In genomic region chr11:102254047-102254446, GRCh38 we compare ENCODE assay signal across 12 cellular contexts.
DNase-seq lines count a peak whose midpoint lies in the region; ATAC-seq, FAIRE-seq and TF ChIP-seq lines count a peak whose summit lies in the region.
"Had no signal": no experiment of that assay in that cellular context is flagged by ENCODE, and none has a peak within 500 bp of the region (broad histone marks: within the 10 kb centered on the region; RNA-seq: fewer than 3 reads in every experiment).

No MANE protein-coding gene starts in this region.

- no peaks in the 10 kb centered on the region for H3K36me3 Mint-ChIP-seq in activated T-cell treated with anti-CD3 and anti-CD28 coated beads, Interleukin-2, amount 50 U/mL, for 72 hours (ENCODE audit: insufficient read depth in 2 of 2)
- H3K36me3 Mint-ChIP-seq: activated naive CD4-positive, alpha-beta T cell treated with anti-CD3 and anti-CD28 coated beads, Interleukin-2, amount 10 ng/mL, durations not matched to agents 7 days and 5 days had no signal

- no peaks in the 10 kb centered on the region for H3K27me3 ChIP-seq in DND-41 (ENCODE audit: insufficient read depth, low read length, poor library complexity)
- H3K27me3 ChIP-seq in GM12878 (replicated peaks in 1 of 2; ENCODE audit: control insufficient read depth in 2 of 2, insufficient read depth in 2 of 2, low read length in 1 of 2), result no peaks in the 10 kb centered on the region
- no peaks in the 10 kb centered on the region for H3K27me3 ChIP-seq in mesendoderm (ENCODE audit: insufficient read depth, low read length, poor library complexity)
- no peaks in the 10 kb centered on the region for H3K27me3 ChIP-seq in tibial nerve
- H3K27me3 ChIP-seq in esophagus muscularis mucosa, result no peaks in the 10 kb centered on the region

- no peak for TF ChIP-seq RAD21 in GM12878 (IDR thresholded peaks at IDR 0.05; ENCODE audit: insufficient read depth, low read depth, low read length)

- TF ChIP-seq EP300 in GM12878 (IDR thresholded peaks at IDR 0.05; ENCODE audit: borderline replicate concordance in 1 of 2, control insufficient read depth in 1 of 2, low read depth in 2 of 2, low read length in 2 of 2) (no peak), tibial nerve (IDR thresholded peaks at IDR 0.05) (no peak), esophagus muscularis mucosa (IDR thresholded peaks at IDR 0.05) (no peak)

- H3K18ac ChIP-seq in mesendoderm (ENCODE audit: low read length), result no peak overlapping the region

- H2AFZ ChIP-seq in DND-41 (ENCODE audit: low read depth, low read length), result no peak overlapping the region
- H2AFZ ChIP-seq in GM12878 (ENCODE audit: control insufficient read depth, low read depth, low read length), result no peak overlapping the region

- no peaks in the 10 kb centered on the region for H3K79me1 ChIP-seq in mesendoderm (ENCODE audit: low read length)

- CTCF ChIA-PET in GM12878 (lab: Yijun Ruan, JAX), result interaction anchor here (0.7 to 0.9 kb wide), 3 partner anchors 10 to 253 kb away, joined by 3 read pairs; no protein-coding TSS in a partner anchor

- H4K20me1 ChIP-seq in DND-41 (ENCODE audit: insufficient read depth, low read length), result no peaks in the 10 kb centered on the region
- H4K20me1 ChIP-seq in GM12878 (ENCODE audit: control insufficient read depth, insufficient read depth), result no peaks in the 10 kb centered on the region

- BruUV-seq in GM12878 (replicated peaks; lab: Mats Ljungman, UMichigan), result no TSS peak

- H3K36me3 ChIP-seq in DND-41 (ENCODE audit: insufficient read depth, low read length) (no peaks in the 10 kb centered on the region), GM12878 (ENCODE audit: control insufficient read depth in 2 of 2, insufficient read depth in 2 of 2, low read length in 1 of 2) (no peaks in the 10 kb centered on the region), mesendoderm (ENCODE audit: control insufficient read depth, insufficient read depth, low read length) (no peaks in the 10 kb centered on the region), tibial nerve (no peaks in the 10 kb centered on the region), esophagus muscularis mucosa (no peaks in the 10 kb centered on the region)

- H3K9ac ChIP-seq in DND-41 (ENCODE audit: low read depth, low read length), result no peak overlapping the region
- no peak overlapping the region for H3K9ac ChIP-seq in GM12878 (ENCODE audit: control insufficient read depth, insufficient read depth, low read length)
- H3K9ac ChIP-seq in mesendoderm (ENCODE audit: low read length), result no peak overlapping the region

- no peaks in the 10 kb centered on the region for H3K9me3 Mint-ChIP-seq in activated T-cell treated with anti-CD3 and anti-CD28 coated beads, Interleukin-2, amount 50 U/mL, for 72 hours
- H3K9me3 Mint-ChIP-seq: activated naive CD4-positive, alpha-beta T cell treated with anti-CD3 and anti-CD28 coated beads, Interleukin-2, amount 10 ng/mL, durations not matched to agents 7 days and 5 days had no signal

- H2AK5ac ChIP-seq in mesendoderm (ENCODE audit: low read length), result no peak overlapping the region

- TF ChIP-seq POLR2A in GM12878 (IDR thresholded peaks at IDR 0.05; ENCODE audit: low read depth, low read length), result no peak
- no peak for TF ChIP-seq POLR2A in tibial nerve (IDR thresholded peaks at IDR 0.05)
- TF ChIP-seq POLR2A in esophagus muscularis mucosa (IDR thresholded peaks at IDR 0.05; ENCODE audit: low read depth), result no peak

- FAIRE-seq in GM12878 (lab: Jason Lieb, UNC), result no peak

- H3K4me1 Mint-ChIP-seq in activated T-cell treated with anti-CD3 and anti-CD28 coated beads, Interleukin-2, amount 50 U/mL, for 72 hours (ENCODE audit: low read depth), result no peaks in the 10 kb centered on the region
- H3K4me1 Mint-ChIP-seq: activated naive CD4-positive, alpha-beta T cell treated with anti-CD3 and anti-CD28 coated beads, Interleukin-2, amount 10 ng/mL, durations not matched to agents 7 days and 5 days had no signal

- POLR2A ChIA-PET in GM12878 (lab: Charles Lee), result no interaction called here

- no peaks in the 10 kb centered on the region for H3K27me3 Mint-ChIP-seq in activated T-cell treated with anti-CD3 and anti-CD28 coated beads, Interleukin-2, amount 50 U/mL, for 72 hours (ENCODE audit: low read depth)

- H3K27ac ChIP-seq in DND-41 (ENCODE audit: low read length) (no peak overlapping the region), GM12878 (ENCODE audit: control insufficient read depth, insufficient read depth) (no peak overlapping the region), mesendoderm (ENCODE audit: low read depth, low read length) (no peak overlapping the region), tibial nerve (peak overlapping the region in 2 of 4 donors; percentile 76 to 77), esophagus muscularis mucosa (replicated peaks in 1 of 4) (no peak overlapping the region)

- SMC1A ChIA-PET in GM12878 (lab: Charles Lee; ENCODE audit: uncharacterized antibody, unreplicated experiment), result interaction anchor here (1.5 kb wide), 1 partner anchor 14 kb away, joined by 6 read pairs; no protein-coding TSS in a partner anchor

- no peak overlapping the region for H4K8ac ChIP-seq in mesendoderm (ENCODE audit: low read depth, low read length)

- in situ Hi-C loops in GM12878 (cut with MboI), result no loop called here

- DNase-seq in DND-41, result no peak
- peak; percentile 32 for DNase-seq in HT-29 (ENCODE audit: low spot score)
- no peak for DNase-seq in GM12878 (ENCODE audit: low read depth, low spot score)
- DNase-seq in mesendoderm, result peak; percentile 73
- DNase-seq in T-helper 2 cell, result no peak
- DNase-seq in tibial nerve (ENCODE audit: low spot score in 2 of 2), result no peak
- DNase-seq in activated T-cell treated with anti-CD3 and anti-CD28 coated beads, Interleukin-2, amount 50 U/mL, for 72 hours, result no peak
- DNase-seq in esophagus muscularis mucosa (ENCODE audit: extremely low spot score), result no peak
- DNase-seq: activated naive CD4-positive, alpha-beta T cell treated with anti-CD3 and anti-CD28 coated beads, Interleukin-2, amount 10 ng/mL, durations not matched to agents 7 days and 5 days; effector CD8-positive, alpha-beta T cell; NCI-H1417 treated with DMSO at 0.1 percent for 48 hours had no signal

- H3K4me2 ChIP-seq in DND-41 (ENCODE audit: insufficient read depth, low read length), result no peak overlapping the region
- no peak overlapping the region for H3K4me2 ChIP-seq in GM12878 (ENCODE audit: control insufficient read depth, insufficient read depth)
- no peak overlapping the region for H3K4me2 ChIP-seq in mesendoderm (ENCODE audit: low read length)

- no peak overlapping the region for H2BK120ac ChIP-seq in mesendoderm (ENCODE audit: low read depth, low read length)

- RAD21 ChIA-PET in GM12878 (lab: Charles Lee; ENCODE audit: unreplicated experiment), result no interaction called here

- H2BK15ac ChIP-seq in mesendoderm (replicated peaks; ENCODE audit: low read depth), result no peak overlapping the region

- TF ChIP-seq CTCF in DND-41 (IDR thresholded peaks at IDR 0.05; ENCODE audit: borderline replicate concordance, extremely low read depth, low read length, poor library complexity, severe bottlenecking) (peak; percentile 51), GM12878 (IDR thresholded peaks at IDR 0.05 in 2 of 3, conservative IDR thresholded peaks at IDR 0.05 in 1 of 3; ENCODE audit: control insufficient read depth in 2 of 3, extremely low read depth in 1 of 3, insufficient read depth in 1 of 3, low read depth in 3 of 3, low read length in 3 of 3) (peak; percentile 17 to 31 (median 28); a peak in 3 of 6 replicates), tibial nerve (IDR thresholded peaks at IDR 0.05) (no peak), esophagus muscularis mucosa (IDR thresholded peaks at IDR 0.05) (peak in 1 of 3 experiments; percentile 31)

- 82% methylated on average over 5 of the region's 5 CpGs for WGBS in GM12878 (ENCODE audit: insufficient coverage, insufficient replicate concordance, low lambda C conversion rate, missing lambda C conversion rate)
- no CpG with 5 or more reads among the region's 5 CpGs for WGBS in mesendoderm (ENCODE audit: extremely low coverage, insufficient coverage, low lambda C conversion rate)
- 90 to 94% methylated on average over 5 of the region's 5 CpGs for WGBS in tibial nerve, 2 donors
- 84% methylated on average over 5 of the region's 5 CpGs for WGBS in esophagus muscularis mucosa

- H3K4me3 Mint-ChIP-seq in activated T-cell treated with anti-CD3 and anti-CD28 coated beads, Interleukin-2, amount 50 U/mL, for 72 hours, result no peak overlapping the region
- H3K4me3 Mint-ChIP-seq: activated naive CD4-positive, alpha-beta T cell treated with anti-CD3 and anti-CD28 coated beads, Interleukin-2, amount 10 ng/mL, durations not matched to agents 7 days and 5 days had no signal

- no peak overlapping the region for H3K56ac ChIP-seq in mesendoderm (ENCODE audit: low read length)

- no peak overlapping the region for H3K23ac ChIP-seq in mesendoderm (ENCODE audit: low read length)

- H3K9me3 ChIP-seq in DND-41 (ENCODE audit: insufficient read depth, low read length, severe bottlenecking) (no peaks in the 10 kb centered on the region), GM12878 (replicated peaks; ENCODE audit: control insufficient read depth, insufficient read depth, low read length) (no peaks in the 10 kb centered on the region), tibial nerve (no peaks in the 10 kb centered on the region), esophagus muscularis mucosa (no peaks in the 10 kb centered on the region)

- no peaks in the 10 kb centered on the region for H3K79me2 ChIP-seq in DND-41 (ENCODE audit: insufficient read depth, low read length)
- no peaks in the 10 kb centered on the region for H3K79me2 ChIP-seq in GM12878 (ENCODE audit: control insufficient read depth, insufficient read depth, low read length)
- no peaks in the 10 kb centered on the region for H3K79me2 ChIP-seq in mesendoderm (ENCODE audit: control insufficient read depth, insufficient read depth, low read length)

- H4K5ac ChIP-seq in mesendoderm (ENCODE audit: low read length), result no peak overlapping the region

- intact Hi-C loops in GM12878 (cut with micrococcal nuclease; ENCODE audit: unreplicated experiment), result no loop called here
- intact Hi-C loops in esophagus muscularis mucosa (cut with DNase I), result no loop called here

- H3K4me3 ChIP-seq in DND-41 (ENCODE audit: low read depth in 1 of 2, low read length in 2 of 2), result no peak overlapping the region
- no peak overlapping the region for H3K4me3 ChIP-seq in GM12878
- no peak overlapping the region for H3K4me3 ChIP-seq in mesendoderm (ENCODE audit: low read length)
- H3K4me3 ChIP-seq in tibial nerve, result no peak overlapping the region
- H3K4me3 ChIP-seq in esophagus muscularis mucosa, result no peak overlapping the region

- ATAC-seq in DND-41 (ENCODE audit: insufficient read depth, low read depth) (no peak), GM12878 (0 out of 3 replicates have a peak, but pooled peaks have one; percentile 21)
- ATAC-seq in activated T-cell treated with anti-CD3 and anti-CD28 coated beads, Interleukin-2, amount 50 U/mL, for 72 hours (replicated peaks in 1 of 2), result no peak
- ATAC-seq: activated CD4-positive, CD25-positive, alpha-beta regulatory T cell treated with anti-CD3 and anti-CD28 coated beads, Interleukin-2, amount 50 U/mL, for 24 hours had no signal

- H2BK5ac ChIP-seq in mesendoderm (ENCODE audit: low read length), result no peak overlapping the region

- no peak overlapping the region for H3K4ac ChIP-seq in mesendoderm (ENCODE audit: low read depth, low read length)

- H3K4me1 ChIP-seq in DND-41 (ENCODE audit: insufficient read depth, low read length) (no peaks in the 10 kb centered on the region), GM12878 (ENCODE audit: control insufficient read depth, insufficient read depth, low read length) (no peaks in the 10 kb centered on the region), mesendoderm (ENCODE audit: control insufficient read depth, low read depth, low read length) (no peaks in the 10 kb centered on the region), tibial nerve (peaks cover 0 to 21% (median 7%) of the 10 kb centered on the region in 4 donors), esophagus muscularis mucosa (peaks cover 0 to 3% (median 0%) of the 10 kb centered on the region in 4 donors)

- no peak overlapping the region for H3K27ac Mint-ChIP-seq in activated T-cell treated with anti-CD3 and anti-CD28 coated beads, Interleukin-2, amount 50 U/mL, for 72 hours
- H3K27ac Mint-ChIP-seq: activated naive CD4-positive, alpha-beta T cell treated with anti-CD3 and anti-CD28 coated beads, Interleukin-2, amount 10 ng/mL, durations not matched to agents 7 days and 5 days had no signal

Comparison
In these comparisons a context has a peak if more than half of its experiments do, and no peak if none do; other contexts are left out.
1. DNase-seq: peak in HT-29 (single experiment) and mesendoderm (single experiment); none in DND-41 (single experiment), GM12878 (single experiment), T-helper 2 cell (0 of 5), tibial nerve (0 of 2), activated T-cell treated with anti-CD3 and anti-CD28 coated beads, Interleukin-2, amount 50 U/mL, for 72 hours (0 of 2) and esophagus muscularis mucosa (single experiment).
2. CTCF ChIP-seq: peak in DND-41 (single experiment) and GM12878 (3 of 3); none in tibial nerve (0 of 5).